Comparison of ENCODE assay signal across 1 cellular context in the genomic region with DNA sequence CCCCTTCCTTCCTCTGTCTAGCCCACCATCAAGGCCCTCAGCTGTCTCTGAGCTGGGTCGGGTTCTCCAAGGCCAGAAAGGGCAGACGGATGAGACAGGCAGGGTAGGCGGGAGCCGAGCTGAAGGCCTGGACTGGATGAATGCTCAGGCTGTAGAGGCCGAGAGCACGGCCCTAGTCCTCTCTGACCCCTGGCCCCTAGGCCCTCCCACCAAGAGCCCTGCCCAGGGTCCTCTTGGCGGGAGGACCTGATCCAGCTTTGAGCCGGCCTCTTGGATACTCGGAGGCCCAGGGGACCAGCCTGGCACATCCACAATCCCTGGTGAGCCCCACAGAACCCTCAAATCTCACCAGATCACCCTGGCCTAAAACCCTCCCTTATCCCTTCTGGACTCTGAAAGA.
TF ChIP-seq lines count a peak whose summit lies in the region.

No MANE protein-coding gene starts in this region.

TF ChIP-seq in WTC11, 78 proteins besides CTCF, POLR2A, EP300 and RAD21:
- no peak for TF ChIP-seq ZNF121 (CRISPR knock-in tag; IDR thresholded peaks at IDR 0.05)
- no peak for TF ChIP-seq JAZF1 (CRISPR knock-in tag; IDR thresholded peaks at IDR 0.05)
- TF ChIP-seq, protein P1, sequence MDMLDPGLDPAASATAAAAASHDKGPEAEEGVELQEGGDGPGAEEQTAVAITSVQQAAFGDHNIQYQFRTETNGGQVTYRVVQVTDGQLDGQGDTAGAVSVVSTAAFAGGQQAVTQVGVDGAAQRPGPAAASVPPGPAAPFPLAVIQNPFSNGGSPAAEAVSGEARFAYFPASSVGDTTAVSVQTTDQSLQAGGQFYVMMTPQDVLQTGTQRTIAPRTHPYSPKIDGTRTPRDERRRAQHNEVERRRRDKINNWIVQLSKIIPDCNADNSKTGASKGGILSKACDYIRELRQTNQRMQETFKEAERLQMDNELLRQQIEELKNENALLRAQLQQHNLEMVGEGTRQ (CRISPR knock-in tag; IDR thresholded peaks at IDR 0.05), result no peak
- TF ChIP-seq FOXK1 (CRISPR knock-in tag; IDR thresholded peaks at IDR 0.05), result no peak
- no peak for TF ChIP-seq IRF2 (CRISPR knock-in tag; IDR thresholded peaks at IDR 0.05; ENCODE audit: borderline replicate concordance, low read depth)
- TF ChIP-seq ZNF232 (CRISPR knock-in tag; IDR thresholded peaks at IDR 0.05), result no peak
- no peak for TF ChIP-seq ZNF138 (CRISPR knock-in tag; conservative IDR thresholded peaks at IDR 0.05)
- TF ChIP-seq SOX15 (CRISPR knock-in tag; IDR thresholded peaks at IDR 0.05), result no peak
- TF ChIP-seq, protein P2, sequence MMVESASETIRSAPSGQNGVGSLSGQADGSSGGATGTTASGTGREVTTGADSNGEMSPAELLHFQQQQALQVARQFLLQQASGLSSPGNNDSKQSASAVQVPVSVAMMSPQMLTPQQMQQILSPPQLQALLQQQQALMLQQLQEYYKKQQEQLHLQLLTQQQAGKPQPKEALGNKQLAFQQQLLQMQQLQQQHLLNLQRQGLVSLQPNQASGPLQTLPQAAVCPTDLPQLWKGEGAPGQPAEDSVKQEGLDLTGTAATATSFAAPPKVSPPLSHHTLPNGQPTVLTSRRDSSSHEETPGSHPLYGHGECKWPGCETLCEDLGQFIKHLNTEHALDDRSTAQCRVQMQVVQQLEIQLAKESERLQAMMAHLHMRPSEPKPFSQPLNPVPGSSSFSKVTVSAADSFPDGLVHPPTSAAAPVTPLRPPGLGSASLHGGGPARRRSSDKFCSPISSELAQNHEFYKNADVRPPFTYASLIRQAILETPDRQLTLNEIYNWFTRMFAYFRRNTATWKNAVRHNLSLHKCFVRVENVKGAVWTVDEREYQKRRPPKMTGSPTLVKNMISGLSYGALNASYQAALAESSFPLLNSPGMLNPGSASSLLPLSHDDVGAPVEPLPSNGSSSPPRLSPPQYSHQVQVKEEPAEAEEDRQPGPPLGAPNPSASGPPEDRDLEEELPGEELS (CRISPR knock-in tag; IDR thresholded peaks at IDR 0.05), result no peak
- TF ChIP-seq, protein P3, sequence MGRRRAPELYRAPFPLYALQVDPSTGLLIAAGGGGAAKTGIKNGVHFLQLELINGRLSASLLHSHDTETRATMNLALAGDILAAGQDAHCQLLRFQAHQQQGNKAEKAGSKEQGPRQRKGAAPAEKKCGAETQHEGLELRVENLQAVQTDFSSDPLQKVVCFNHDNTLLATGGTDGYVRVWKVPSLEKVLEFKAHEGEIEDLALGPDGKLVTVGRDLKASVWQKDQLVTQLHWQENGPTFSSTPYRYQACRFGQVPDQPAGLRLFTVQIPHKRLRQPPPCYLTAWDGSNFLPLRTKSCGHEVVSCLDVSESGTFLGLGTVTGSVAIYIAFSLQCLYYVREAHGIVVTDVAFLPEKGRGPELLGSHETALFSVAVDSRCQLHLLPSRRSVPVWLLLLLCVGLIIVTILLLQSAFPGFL (CRISPR knock-in tag; IDR thresholded peaks at IDR 0.05; ENCODE audit: borderline replicate concordance), result no peak
- TF ChIP-seq ETV6 (CRISPR knock-in tag; IDR thresholded peaks at IDR 0.05), result no peak
- TF ChIP-seq FOXJ3 (CRISPR knock-in tag; IDR thresholded peaks at IDR 0.05; ENCODE audit: borderline replicate concordance), result no peak
- no peak for TF ChIP-seq ZNF671 (CRISPR knock-in tag; IDR thresholded peaks at IDR 0.05)
- TF ChIP-seq ZNF416 (CRISPR knock-in tag; IDR thresholded peaks at IDR 0.05), result no peak
- no peak for TF ChIP-seq NFYB (CRISPR knock-in tag; conservative IDR thresholded peaks at IDR 0.05; ENCODE audit: low read depth)
- TF ChIP-seq CREM (CRISPR knock-in tag; IDR thresholded peaks at IDR 0.05), result no peak
- no peak for TF ChIP-seq PRRX2 (CRISPR knock-in tag; IDR thresholded peaks at IDR 0.05)
